ENCODE assay signal across 22 cellular contexts in the genomic region with DNA sequence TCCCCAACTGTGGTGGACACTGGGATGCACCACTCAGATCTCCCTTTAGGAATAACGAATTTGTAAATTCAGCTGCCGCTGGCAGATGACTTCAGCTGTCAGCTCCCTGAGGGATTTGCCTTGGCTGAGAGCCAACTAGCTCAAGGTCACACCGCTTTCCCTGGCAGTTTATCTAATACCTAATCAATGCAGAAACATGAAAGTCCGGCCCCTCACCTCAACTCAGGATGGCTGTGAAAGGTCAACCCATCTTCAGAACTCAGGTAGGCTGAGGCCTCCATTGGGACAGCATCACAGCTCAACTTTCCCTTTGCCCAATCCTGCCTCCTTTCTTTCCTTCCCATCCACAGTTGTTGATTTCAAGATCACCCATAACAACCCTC. TPM values are rescaled to one million over a fixed set of nuclear protein-coding genes. Genes with fewer than 3 reads are reported as not detected.
DNase-seq lines count a peak whose midpoint lies in the region; ATAC-seq, FAIRE-seq and TF ChIP-seq lines count a peak whose summit lies in the region.
"Had no signal": no experiment of that assay in that cellular context is flagged by ENCODE, and none has a peak within 500 bp of the region (broad histone marks: within the 10 kb centered on the region; RNA-seq: fewer than 3 reads in every experiment).

No MANE protein-coding gene starts in this region.

- TF ChIP-seq CTCF in right lobe of liver (IDR thresholded peaks at IDR 0.05) (no peak), psoas muscle (IDR thresholded peaks at IDR 0.05) (no peak)

- ATAC-seq in right lobe of liver (peak; percentile 21 to 43 (median 36)), psoas muscle (no peak), GM21619 (IDR thresholded peaks at IDR 0.05; ENCODE audit: unreplicated experiment) (no peak)
- ATAC-seq: heart left ventricle; left cardiac atrium; natural killer cell; stimulated activated naive B cell treated with anti-CD40 and anti-IgM and Interleukin-4, amounts not matched to agents 10 μg/mL and 1 μg/mL and 100 μg/mL, for 72 hours had no signal

- WGBS in right lobe of liver (ENCODE audit: insufficient coverage, low coverage, low lambda C conversion rate, missing lambda C conversion rate) = 15% methylated on average over 3 of the region's 4 CpGs
- 29 to 31% (median 30%) methylated on average over 4 of the region's 4 CpGs for WGBS in psoas muscle, 3 donors

- no peak for TF ChIP-seq EP300 in Ishikawa (IDR thresholded peaks at IDR 0.05; ENCODE audit: borderline replicate concordance)

- DNase-seq in DMS 273 (lab: John Stamatoyannopoulos, UW; ENCODE audit: unreplicated experiment) (peak; percentile 9), DMS 273 treated with DMSO at 0.1 percent for 48 hours (lab: John Stamatoyannopoulos, UW) (no peak), NCI-H774 (lab: John Stamatoyannopoulos, UW) (peak; percentile 53), right lobe of liver (no peak), urothelium cell line (ENCODE audit: low spot score) (no peak), psoas muscle (no peak)
- DNase-seq: activated B cell treated with CpG ODN at 0.5 μM for 24 hours; activated CD4-positive, alpha-beta T cell treated with anti-CD3 and anti-CD28 coated beads, Interleukin-2, amount 50 U/mL, for 4 hours; activated CD8-positive, alpha-beta memory T cell treated with anti-CD3 and anti-CD28 coated beads, Interleukin-2, amount 50 U/mL, for 4 hours; AML-193; CD8-positive, alpha-beta memory T cell; heart left ventricle; KBM-7; left cardiac atrium; natural killer cell; RPMI8226; stimulated activated naive B cell treated with anti-CD40 and anti-IgM and Interleukin-4, amounts not matched to agents 10 μg/mL and 1 μg/mL and 100 μg/mL, for 72 hours; T-helper 9 cell had no signal

- no peaks in the 10 kb centered on the region for H3K9me3 ChIP-seq in right lobe of liver
- H3K9me3 ChIP-seq in psoas muscle = no peaks in the 10 kb centered on the region
- H3K9me3 ChIP-seq: heart left ventricle had no signal

- H3K4me1 ChIP-seq in right lobe of liver (peaks cover 0 to 7% (median 0%) of the 10 kb centered on the region in 4 donors), psoas muscle (no peaks in the 10 kb centered on the region)
- H3K4me1 ChIP-seq: heart left ventricle had no signal

- intact Hi-C loops in right lobe of liver (cut with DNase I) (no loop called here), psoas muscle (cut with DNase I) (no loop called here)

- TF ChIP-seq RAD21 in Ishikawa (IDR thresholded peaks at IDR 0.05; ENCODE audit: low read depth) = no peak

- H3K36me3 ChIP-seq in right lobe of liver (no peaks in the 10 kb centered on the region), psoas muscle (ENCODE audit: insufficient read depth in 1 of 2, low read depth in 1 of 2) (no peaks in the 10 kb centered on the region)
- H3K36me3 ChIP-seq: heart left ventricle had no signal

- no peak for TF ChIP-seq POLR2A in right lobe of liver (IDR thresholded peaks at IDR 0.05)

- FAIRE-seq in urothelium cell line (lab: Jason Lieb, UNC) = no peak
- FAIRE-seq: GM12891 had no signal

- no peaks in the 10 kb centered on the region for H3K27me3 ChIP-seq in right lobe of liver
- no peaks in the 10 kb centered on the region for H3K27me3 ChIP-seq in psoas muscle (ENCODE audit: insufficient read depth in 3 of 3, low read length in 2 of 3)

- H3K4me3 ChIP-seq in right lobe of liver (no peak overlapping the region), psoas muscle (no peak overlapping the region)
- H3K4me3 ChIP-seq: heart left ventricle had no signal

- H3K27ac ChIP-seq in right lobe of liver = no peak overlapping the region
- no peak overlapping the region for H3K27ac ChIP-seq in psoas muscle
- H3K27ac ChIP-seq: 22Rv1, heart left ventricle had no signal

TF ChIP-seq in Ishikawa, 13 proteins besides CTCF, POLR2A, EP300 and RAD21:
- 0 out of 2 replicates have a peak, but pooled peaks have one; percentile 12 for TF ChIP-seq NFIC (IDR thresholded peaks at IDR 0.05)
- no peak for TF ChIP-seq FOXM1 (IDR thresholded peaks at IDR 0.05; ENCODE audit: borderline replicate concordance, low read depth)
- TF ChIP-seq TEAD4 (IDR thresholded peaks at IDR 0.05) = no peak
- no peak for TF ChIP-seq TAF1 (IDR thresholded peaks at IDR 0.05; ENCODE audit: low read depth)
- no peak for TF ChIP-seq TCF12 (IDR thresholded peaks at IDR 0.05; ENCODE audit: low read depth)
TF ChIP-seq in Ishikawa: peak in this region for 1.

RNA-seq across cellular contexts. Expression of gene SCGN, which starts 22.8 kb away (rescaled TPM):
- total RNA-seq in right lobe of liver (1 to 10 TPM in 3 of 6 experiments, under 1 TPM in 3; 0.74 to 2.2 (median 0.99) TPM), psoas muscle (not detected)
- not detected for polyA plus RNA-seq in psoas muscle
- total RNA-seq: activated B cell treated with CpG ODN at 0.5 μM for 24 hours; CD8-positive, alpha-beta memory T cell; natural killer cell had no signal
- polyA plus RNA-seq: CD8-positive, alpha-beta memory T cell had no signal

Comparison
In these comparisons a context has a peak if more than half of its experiments do, and no peak if none do; other contexts are left out.
1. DNase-seq: peak in DMS 273 (single experiment) and NCI-H774 (single experiment); none in DMS 273 treated with DMSO at 0.1 percent for 48 hours (single experiment), right lobe of liver (0 of 3), urothelium cell line (single experiment) and psoas muscle (0 of 2).
2. ATAC-seq: peak in right lobe of liver (4 of 4); none in psoas muscle (0 of 4) and GM21619 (single experiment).